2 cellular contexts compared by ENCODE assay signal in the genomic region with DNA sequence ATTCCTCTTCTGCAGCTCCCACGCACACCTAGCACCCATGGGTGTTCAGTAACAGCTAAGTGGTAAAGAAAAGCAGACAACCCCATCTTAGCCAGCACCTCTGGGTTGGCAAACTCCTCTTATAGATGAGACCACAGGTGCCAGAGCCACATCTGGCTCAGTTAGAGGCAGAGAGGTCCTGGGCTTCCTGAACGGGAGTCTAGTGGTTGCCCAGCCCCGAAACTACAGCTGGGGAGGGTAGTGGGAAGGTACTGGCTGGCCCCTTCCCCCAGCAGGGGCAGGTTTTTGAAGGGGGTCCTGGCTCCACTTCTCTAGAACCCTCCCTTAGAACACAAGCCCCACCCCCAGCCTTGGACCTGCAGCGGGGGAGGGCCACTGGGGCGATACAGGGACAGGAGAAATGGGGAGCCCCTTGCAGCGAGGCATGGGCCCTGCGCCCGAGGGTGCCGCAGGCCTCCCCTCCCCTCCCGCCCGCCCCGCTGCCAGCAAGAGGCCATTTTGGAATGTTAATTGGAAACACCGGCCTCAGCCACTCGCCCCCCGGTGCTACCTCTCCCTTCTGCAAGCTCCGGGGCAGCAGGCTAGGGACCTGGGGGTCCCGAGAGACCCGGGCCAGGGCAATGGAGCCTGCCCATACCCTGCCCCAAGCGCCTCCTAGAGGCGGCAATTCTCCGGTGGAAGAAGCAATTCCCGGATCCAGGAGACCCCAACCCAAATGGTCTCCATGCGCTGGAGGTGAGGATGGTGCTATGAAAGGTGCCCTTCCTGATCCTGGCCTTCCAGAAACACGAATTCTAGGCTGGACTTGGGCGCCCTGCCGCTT.
TF ChIP-seq lines count a peak whose summit lies in the region.

No MANE protein-coding gene starts in this region.

TF ChIP-seq in GM23338, 12 proteins besides CTCF, POLR2A, EP300 and RAD21 (continues in another document):
- TF ChIP-seq, protein P1, sequence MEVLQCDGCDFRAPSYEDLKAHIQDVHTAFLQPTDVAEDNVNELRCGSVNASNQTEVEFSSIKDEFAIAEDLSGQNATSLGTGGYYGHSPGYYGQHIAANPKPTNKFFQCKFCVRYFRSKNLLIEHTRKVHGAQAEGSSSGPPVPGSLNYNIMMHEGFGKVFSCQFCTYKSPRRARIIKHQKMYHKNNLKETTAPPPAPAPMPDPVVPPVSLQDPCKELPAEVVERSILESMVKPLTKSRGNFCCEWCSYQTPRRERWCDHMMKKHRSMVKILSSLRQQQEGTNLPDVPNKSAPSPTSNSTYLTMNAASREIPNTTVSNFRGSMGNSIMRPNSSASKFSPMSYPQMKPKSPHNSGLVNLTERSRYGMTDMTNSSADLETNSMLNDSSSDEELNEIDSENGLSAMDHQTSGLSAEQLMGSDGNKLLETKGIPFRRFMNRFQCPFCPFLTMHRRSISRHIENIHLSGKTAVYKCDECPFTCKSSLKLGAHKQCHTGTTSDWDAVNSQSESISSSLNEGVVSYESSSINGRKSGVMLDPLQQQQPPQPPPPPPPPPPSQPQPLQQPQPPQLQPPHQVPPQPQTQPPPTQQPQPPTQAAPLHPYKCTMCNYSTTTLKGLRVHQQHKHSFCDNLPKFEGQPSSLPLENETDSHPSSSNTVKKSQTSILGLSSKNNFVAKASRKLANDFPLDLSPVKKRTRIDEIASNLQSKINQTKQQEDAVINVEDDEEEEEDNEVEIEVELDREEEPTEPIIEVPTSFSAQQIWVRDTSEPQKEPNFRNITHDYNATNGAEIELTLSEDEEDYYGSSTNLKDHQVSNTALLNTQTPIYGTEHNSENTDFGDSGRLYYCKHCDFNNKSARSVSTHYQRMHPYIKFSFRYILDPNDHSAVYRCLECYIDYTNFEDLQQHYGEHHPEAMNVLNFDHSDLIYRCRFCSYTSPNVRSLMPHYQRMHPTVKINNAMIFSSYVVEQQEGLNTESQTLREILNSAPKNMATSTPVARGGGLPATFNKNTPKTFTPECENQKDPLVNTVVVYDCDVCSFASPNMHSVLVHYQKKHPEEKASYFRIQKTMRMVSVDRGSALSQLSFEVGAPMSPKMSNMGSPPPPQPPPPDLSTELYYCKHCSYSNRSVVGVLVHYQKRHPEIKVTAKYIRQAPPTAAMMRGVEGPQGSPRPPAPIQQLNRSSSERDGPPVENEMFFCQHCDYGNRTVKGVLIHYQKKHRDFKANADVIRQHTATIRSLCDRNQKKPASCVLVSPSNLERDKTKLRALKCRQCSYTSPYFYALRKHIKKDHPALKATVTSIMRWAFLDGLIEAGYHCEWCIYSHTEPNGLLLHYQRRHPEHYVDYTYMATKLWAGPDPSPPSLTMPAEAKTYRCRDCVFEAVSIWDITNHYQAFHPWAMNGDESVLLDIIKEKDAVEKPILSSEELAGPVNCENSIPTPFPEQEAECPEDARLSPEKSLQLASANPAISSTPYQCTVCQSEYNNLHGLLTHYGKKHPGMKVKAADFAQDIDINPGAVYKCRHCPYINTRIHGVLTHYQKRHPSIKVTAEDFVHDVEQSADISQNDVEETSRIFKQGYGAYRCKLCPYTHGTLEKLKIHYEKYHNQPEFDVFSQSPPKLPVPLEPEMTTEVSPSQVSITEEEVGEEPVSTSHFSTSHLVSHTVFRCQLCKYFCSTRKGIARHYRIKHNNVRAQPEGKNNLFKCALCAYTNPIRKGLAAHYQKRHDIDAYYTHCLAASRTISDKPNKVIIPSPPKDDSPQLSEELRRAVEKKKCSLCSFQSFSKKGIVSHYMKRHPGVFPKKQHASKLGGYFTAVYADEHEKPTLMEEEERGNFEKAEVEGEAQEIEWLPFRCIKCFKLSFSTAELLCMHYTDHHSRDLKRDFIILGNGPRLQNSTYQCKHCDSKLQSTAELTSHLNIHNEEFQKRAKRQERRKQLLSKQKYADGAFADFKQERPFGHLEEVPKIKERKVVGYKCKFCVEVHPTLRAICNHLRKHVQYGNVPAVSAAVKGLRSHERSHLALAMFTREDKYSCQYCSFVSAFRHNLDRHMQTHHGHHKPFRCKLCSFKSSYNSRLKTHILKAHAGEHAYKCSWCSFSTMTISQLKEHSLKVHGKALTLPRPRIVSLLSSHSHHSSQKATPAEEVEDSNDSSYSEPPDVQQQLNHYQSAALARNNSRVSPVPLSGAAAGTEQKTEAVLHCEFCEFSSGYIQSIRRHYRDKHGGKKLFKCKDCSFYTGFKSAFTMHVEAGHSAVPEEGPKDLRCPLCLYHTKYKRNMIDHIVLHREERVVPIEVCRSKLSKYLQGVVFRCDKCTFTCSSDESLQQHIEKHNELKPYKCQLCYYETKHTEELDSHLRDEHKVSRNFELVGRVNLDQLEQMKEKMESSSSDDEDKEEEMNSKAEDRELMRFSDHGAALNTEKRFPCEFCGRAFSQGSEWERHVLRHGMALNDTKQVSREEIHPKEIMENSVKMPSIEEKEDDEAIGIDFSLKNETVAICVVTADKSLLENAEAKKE (CRISPR knock-in tag; IDR thresholded peaks at IDR 0.05), result no peak
- TF ChIP-seq STAT1 (IDR thresholded peaks at IDR 0.05; ENCODE audit: unreplicated experiment) (no peak), EZH2phosphoT487 (IDR thresholded peaks at IDR 0.05; ENCODE audit: unreplicated experiment) (no peak), EZH2 (IDR thresholded peaks at IDR 0.05; ENCODE audit: low read depth, unreplicated experiment) (no peak), CREB1 (CRISPR knock-in tag; IDR thresholded peaks at IDR 0.05; ENCODE audit: low read depth) (no peak)
- TF ChIP-seq, protein P2, sequence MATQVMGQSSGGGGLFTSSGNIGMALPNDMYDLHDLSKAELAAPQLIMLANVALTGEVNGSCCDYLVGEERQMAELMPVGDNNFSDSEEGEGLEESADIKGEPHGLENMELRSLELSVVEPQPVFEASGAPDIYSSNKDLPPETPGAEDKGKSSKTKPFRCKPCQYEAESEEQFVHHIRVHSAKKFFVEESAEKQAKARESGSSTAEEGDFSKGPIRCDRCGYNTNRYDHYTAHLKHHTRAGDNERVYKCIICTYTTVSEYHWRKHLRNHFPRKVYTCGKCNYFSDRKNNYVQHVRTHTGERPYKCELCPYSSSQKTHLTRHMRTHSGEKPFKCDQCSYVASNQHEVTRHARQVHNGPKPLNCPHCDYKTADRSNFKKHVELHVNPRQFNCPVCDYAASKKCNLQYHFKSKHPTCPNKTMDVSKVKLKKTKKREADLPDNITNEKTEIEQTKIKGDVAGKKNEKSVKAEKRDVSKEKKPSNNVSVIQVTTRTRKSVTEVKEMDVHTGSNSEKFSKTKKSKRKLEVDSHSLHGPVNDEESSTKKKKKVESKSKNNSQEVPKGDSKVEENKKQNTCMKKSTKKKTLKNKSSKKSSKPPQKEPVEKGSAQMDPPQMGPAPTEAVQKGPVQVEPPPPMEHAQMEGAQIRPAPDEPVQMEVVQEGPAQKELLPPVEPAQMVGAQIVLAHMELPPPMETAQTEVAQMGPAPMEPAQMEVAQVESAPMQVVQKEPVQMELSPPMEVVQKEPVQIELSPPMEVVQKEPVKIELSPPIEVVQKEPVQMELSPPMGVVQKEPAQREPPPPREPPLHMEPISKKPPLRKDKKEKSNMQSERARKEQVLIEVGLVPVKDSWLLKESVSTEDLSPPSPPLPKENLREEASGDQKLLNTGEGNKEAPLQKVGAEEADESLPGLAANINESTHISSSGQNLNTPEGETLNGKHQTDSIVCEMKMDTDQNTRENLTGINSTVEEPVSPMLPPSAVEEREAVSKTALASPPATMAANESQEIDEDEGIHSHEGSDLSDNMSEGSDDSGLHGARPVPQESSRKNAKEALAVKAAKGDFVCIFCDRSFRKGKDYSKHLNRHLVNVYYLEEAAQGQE (IDR thresholded peaks at IDR 0.05; ENCODE audit: unreplicated experiment), result no peak
- TF ChIP-seq, protein P3, sequence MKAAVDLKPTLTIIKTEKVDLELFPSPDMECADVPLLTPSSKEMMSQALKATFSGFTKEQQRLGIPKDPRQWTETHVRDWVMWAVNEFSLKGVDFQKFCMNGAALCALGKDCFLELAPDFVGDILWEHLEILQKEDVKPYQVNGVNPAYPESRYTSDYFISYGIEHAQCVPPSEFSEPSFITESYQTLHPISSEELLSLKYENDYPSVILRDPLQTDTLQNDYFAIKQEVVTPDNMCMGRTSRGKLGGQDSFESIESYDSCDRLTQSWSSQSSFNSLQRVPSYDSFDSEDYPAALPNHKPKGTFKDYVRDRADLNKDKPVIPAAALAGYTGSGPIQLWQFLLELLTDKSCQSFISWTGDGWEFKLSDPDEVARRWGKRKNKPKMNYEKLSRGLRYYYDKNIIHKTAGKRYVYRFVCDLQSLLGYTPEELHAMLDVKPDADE (IDR thresholded peaks at IDR 0.05), result no peak

TF ChIP-seq in H1, 55 proteins besides CTCF, POLR2A, EP300 and RAD21:
- peak; percentile 31; the same call in 1 of the 2 replicates for TF ChIP-seq YY1 (IDR thresholded peaks at IDR 0.05; ENCODE audit: low read depth, low read length)
- TF ChIP-seq SP4 (IDR thresholded peaks at IDR 0.05; ENCODE audit: low read length), result no peak
TF ChIP-seq in H1: peak in this region for 1.
